2 cellular contexts compared by ENCODE assay signal in genomic region chr3:14338898-14339458, GRCh38.
TF ChIP-seq lines count a peak whose summit lies in the region.

No MANE protein-coding gene starts in this region.

TF ChIP-seq in HEK293, 187 proteins besides CTCF, POLR2A, EP300 and RAD21 (continued from another document):
- no peak for TF ChIP-seq BCL11A (tag by site-specific recombination; IDR thresholded peaks at IDR 0.05; ENCODE audit: low read depth)
- TF ChIP-seq ZNF654 (tag by site-specific recombination; IDR thresholded peaks at IDR 0.05; ENCODE audit: low read depth), result no peak
- TF ChIP-seq ZNF302 (tag by site-specific recombination; IDR thresholded peaks at IDR 0.05; ENCODE audit: low read depth), result no peak
- TF ChIP-seq, protein P1, sequence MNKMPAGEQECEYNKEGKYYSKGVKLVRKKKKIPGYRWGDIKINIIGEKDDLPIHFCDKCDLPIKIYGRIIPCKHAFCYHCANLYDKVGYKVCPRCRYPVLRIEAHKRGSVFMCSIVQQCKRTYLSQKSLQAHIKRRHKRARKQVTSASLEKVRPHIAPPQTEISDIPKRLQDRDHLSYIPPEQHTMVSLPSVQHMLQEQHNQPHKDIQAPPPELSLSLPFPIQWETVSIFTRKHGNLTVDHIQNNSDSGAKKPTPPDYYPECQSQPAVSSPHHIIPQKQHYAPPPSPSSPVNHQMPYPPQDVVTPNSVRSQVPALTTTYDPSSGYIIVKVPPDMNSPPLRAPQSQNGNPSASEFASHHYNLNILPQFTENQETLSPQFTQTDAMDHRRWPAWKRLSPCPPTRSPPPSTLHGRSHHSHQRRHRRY (tag by site-specific recombination; IDR thresholded peaks at IDR 0.05), result no peak
TF ChIP-seq in HEK293: peak in this region for 1.

TF ChIP-seq in H1, 55 proteins besides CTCF, POLR2A, EP300 and RAD21 (continued from another document):
- TF ChIP-seq EZH2 (IDR thresholded peaks at IDR 0.05; ENCODE audit: low read depth, low read length, severe bottlenecking) (no peak), SIRT6 (IDR thresholded peaks at IDR 0.05; ENCODE audit: low read length) (no peak), TCF12 (IDR thresholded peaks at IDR 0.05; ENCODE audit: low read depth, low read length) (no peak), CHD7 (IDR thresholded peaks at IDR 0.05; ENCODE audit: insufficient replicate concordance, low read length) (no peak), CREB1 (IDR thresholded peaks at IDR 0.05) (no peak), FOSL1 (IDR thresholded peaks at IDR 0.05; ENCODE audit: insufficient read depth, low read depth, low read length) (no peak), RNF2 (IDR thresholded peaks at IDR 0.05; ENCODE audit: borderline replicate concordance, low read depth, low read length, missing control alignments, poor library complexity, severe bottlenecking) (no peak), JUND (IDR thresholded peaks at IDR 0.05; ENCODE audit: low read length) (no peak), ZNF274 (IDR thresholded peaks at IDR 0.05; ENCODE audit: borderline replicate concordance, extremely low read depth, low read length) (no peak), HDAC2 (IDR thresholded peaks at IDR 0.05; ENCODE audit: borderline replicate concordance in 1 of 2, low read depth in 2 of 2, low read length in 2 of 2) (no peak), SIN3A (conservative IDR thresholded peaks at IDR 0.05 in 1 of 2, IDR thresholded peaks at IDR 0.05 in 1 of 2; ENCODE audit: low read depth in 1 of 2, low read length in 2 of 2) (no peak), KDM4A (IDR thresholded peaks at IDR 0.05; ENCODE audit: low read depth, low read length, severe bottlenecking) (no peak), NRF1 (IDR thresholded peaks at IDR 0.05; ENCODE audit: low read depth, low read length) (no peak), SP4 (IDR thresholded peaks at IDR 0.05; ENCODE audit: low read length) (no peak), E2F6 (IDR thresholded peaks at IDR 0.05) (no peak), SAP30 (IDR thresholded peaks at IDR 0.05; ENCODE audit: insufficient read depth, insufficient replicate concordance, low read length) (no peak), ATF2 (IDR thresholded peaks at IDR 0.05; ENCODE audit: low read length) (no peak), SRF (IDR thresholded peaks at IDR 0.05; ENCODE audit: low read depth, low read length) (no peak)
- TF ChIP-seq, protein P2, sequence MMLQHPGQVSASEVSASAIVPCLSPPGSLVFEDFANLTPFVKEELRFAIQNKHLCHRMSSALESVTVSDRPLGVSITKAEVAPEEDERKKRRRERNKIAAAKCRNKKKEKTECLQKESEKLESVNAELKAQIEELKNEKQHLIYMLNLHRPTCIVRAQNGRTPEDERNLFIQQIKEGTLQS (IDR thresholded peaks at IDR 0.05; ENCODE audit: insufficient read depth, low read depth, low read length), result no peak
TF ChIP-seq in H1: peak in this region for 0.
